In the genomic region with DNA sequence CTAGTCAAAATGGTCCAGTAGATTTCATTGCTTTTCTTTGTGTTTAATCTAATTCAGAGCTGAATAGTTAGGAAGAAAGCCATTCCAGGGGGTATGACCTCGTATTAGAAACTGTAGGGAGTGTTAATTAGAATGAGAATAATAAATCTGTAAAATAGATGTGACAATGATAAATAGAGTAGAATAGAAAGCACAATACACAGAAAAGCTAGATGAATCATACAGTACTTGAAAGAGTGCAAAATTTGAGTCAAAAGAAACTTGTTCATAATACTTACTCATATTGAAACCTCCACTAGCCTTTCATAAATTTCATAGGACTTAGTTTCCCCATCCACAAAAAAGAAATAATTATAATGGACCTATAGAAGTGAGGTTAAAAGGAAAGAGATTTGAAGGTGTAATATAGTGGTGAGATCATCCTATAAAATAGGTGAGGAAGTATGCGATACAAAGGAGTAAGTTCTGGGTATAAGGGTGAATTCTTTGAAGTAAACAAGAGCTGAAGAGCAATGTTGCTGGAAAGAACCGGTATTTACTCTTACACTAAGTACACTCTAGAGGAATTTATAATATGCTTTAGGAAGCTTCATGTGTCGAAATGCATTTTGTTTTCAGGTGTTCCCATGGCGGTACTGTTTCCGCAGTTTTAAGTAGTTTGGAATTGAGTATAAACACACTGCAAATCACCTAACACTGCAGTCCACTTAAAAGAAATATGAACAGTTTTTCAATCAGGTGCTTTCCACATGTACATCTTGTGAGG, we compare ENCODE assay signal across 16 cellular contexts. TPM values are rescaled to one million over a fixed set of nuclear protein-coding genes. Genes with fewer than 3 reads are reported as not detected.
DNase-seq lines count a peak whose midpoint lies in the region; ATAC-seq and TF ChIP-seq lines count a peak whose summit lies in the region.
"Had no signal": no experiment of that assay in that cellular context is flagged by ENCODE, and none has a peak within 500 bp of the region (broad histone marks: within the 10 kb centered on the region; RNA-seq: fewer than 3 reads in every experiment).

No MANE protein-coding gene starts in this region.

- TF ChIP-seq CTCF in SU-DHL-6 (IDR thresholded peaks at IDR 0.05; ENCODE audit: insufficient read depth, low read length, poor library complexity, severe bottlenecking) (no peak), lower lobe of right lung (IDR thresholded peaks at IDR 0.05) (no peak)

- H3F3A ChIP-seq in SU-DHL-6 (ENCODE audit: insufficient read depth), result no peaks in the 10 kb centered on the region

- H2AFZ ChIP-seq in SU-DHL-6 (ENCODE audit: low read depth, low read length, severe bottlenecking), result peak overlapping the region; percentile 19

- no peak overlapping the region for H3K4me2 ChIP-seq in SU-DHL-6 (ENCODE audit: low read depth, low read length, poor library complexity, severe bottlenecking)
- H3K4me2 ChIP-seq: A549 had no signal

- no peaks in the 10 kb centered on the region for H3K9me2 ChIP-seq in SU-DHL-6 (replicated peaks; ENCODE audit: insufficient read depth, low read length)

- H3K27ac ChIP-seq in SU-DHL-6 (ENCODE audit: low read depth, low read length), result no peak overlapping the region
- H3K27ac ChIP-seq in lower lobe of right lung, result no peak overlapping the region
- H3K27ac ChIP-seq: 22Rv1, A549, C4-2B had no signal

- peaks cover 4% of the 10 kb centered on the region for H3K4me1 ChIP-seq in lower lobe of right lung
- H3K4me1 ChIP-seq: A549 had no signal

- H3K9me3 ChIP-seq in SU-DHL-6 (ENCODE audit: insufficient read depth, low read length), result no peaks in the 10 kb centered on the region
- H3K9me3 ChIP-seq in lower lobe of right lung, result no peaks in the 10 kb centered on the region
- H3K9me3 ChIP-seq: A549, Caco-2 had no signal

- intact Hi-C loops in lower lobe of right lung (cut with DNase I), result no loop called here

- H3K36me3 ChIP-seq in SU-DHL-6 (ENCODE audit: low read length) (no peaks in the 10 kb centered on the region), lower lobe of right lung (no peaks in the 10 kb centered on the region)

- no peak overlapping the region for H3K9ac ChIP-seq in SU-DHL-6 (ENCODE audit: low read length)

- no peak overlapping the region for H3K4me3 ChIP-seq in SU-DHL-6 (ENCODE audit: insufficient read depth, low read length, poor library complexity, severe bottlenecking)
- H3K4me3 ChIP-seq in lower lobe of right lung, result no peak overlapping the region
- H3K4me3 ChIP-seq: A549 had no signal

- DNase-seq in DMS53 (lab: John Stamatoyannopoulos, UW) (peak; percentile 17), DMS53 treated with DMSO at 0.1 percent for 48 hours (lab: John Stamatoyannopoulos, UW; ENCODE audit: unreplicated experiment) (no peak), lower lobe of right lung (no peak), renal cortical epithelial cell (ENCODE audit: low read depth) (peak; percentile 26), NOMO-1 (lab: John Stamatoyannopoulos, UW; ENCODE audit: unreplicated experiment in 2 of 2) (no peak)
- DNase-seq: AML-193; Caco-2; CD4-positive, alpha-beta T cell; DMS79 treated with DMSO at 0.1 percent for 48 hours; GF-D8; H9 had no signal

- no peaks in the 10 kb centered on the region for H4K20me1 ChIP-seq in SU-DHL-6 (ENCODE audit: low read depth, low read length)

- H3K27me3 ChIP-seq in SU-DHL-6 (ENCODE audit: low read length) (no peaks in the 10 kb centered on the region), lower lobe of right lung (ENCODE audit: low read depth) (no peaks in the 10 kb centered on the region)

- H3K79me2 ChIP-seq in SU-DHL-6 (ENCODE audit: insufficient read depth, low read length), result no peaks in the 10 kb centered on the region

- ATAC-seq in lower lobe of right lung (peak; percentile 85 to 88), GM18873 (IDR thresholded peaks at IDR 0.05; ENCODE audit: low FRiP score, unreplicated experiment) (no peak)
- ATAC-seq: A549 had no signal

RNA-seq across cellular contexts. Expression of a gene that starts 21.9 kb away (rescaled TPM):
- total RNA-seq in lower lobe of right lung (40.9 TPM), renal cortical epithelial cell (under 0.01 TPM in 2 replicates)
- total RNA-seq: Caco-2 had no signal

Comparison
In these comparisons a context has a peak if more than half of its experiments do, and no peak if none do; other contexts are left out.
1. DNase-seq: peak in DMS53 (single experiment) and renal cortical epithelial cell (single experiment); none in DMS53 treated with DMSO at 0.1 percent for 48 hours (single experiment), lower lobe of right lung (single experiment) and NOMO-1 (0 of 2).
2. RNA of a gene that starts 21.9 kb away (total RNA-seq): 40.9 TPM in lower lobe of right lung (single experiment); under 0.01 TPM in renal cortical epithelial cell; every median in the first group is over 10 times any median in the second.